Comparison of ENCODE assay signal across 8 cellular contexts in genomic region chr10:87092356-87092860, GRCh38. TPM values are rescaled to one million over a fixed set of nuclear protein-coding genes. Genes with fewer than 3 reads are reported as not detected.
A peak's percentile ranks its signal among the peaks of the same experiment; 100 is the strongest.
DNase-seq lines count a peak whose midpoint lies in the region; ATAC-seq and TF ChIP-seq lines count a peak whose summit lies in the region.

No MANE protein-coding gene starts in this region.

- H3K27ac ChIP-seq in ACC112 (ENCODE audit: low read depth, low read length) (peak overlapping the region; percentile 75), brain microvascular endothelial cell (peak overlapping the region; percentile 79), left lung (peak overlapping the region; percentile 95 to 98), tibial artery (peak overlapping the region; percentile 96 to 99)

- H2AFZ ChIP-seq in ACC112 (ENCODE audit: low read length, unreplicated experiment), result no peak overlapping the region

- in situ Hi-C loops in brain microvascular endothelial cell (cut with HindIII; ENCODE audit: low pct_ligation_motif_present, low sequenced_read_pairs), result no loop called here

- H3K27ac Mint-ChIP-seq in HFFc6, result peak overlapping the region; percentile 88

- peak overlapping the region; percentile 90 for H3K4me3 Mint-ChIP-seq in HFFc6

- H3K4me1 ChIP-seq in ACC112 (ENCODE audit: control insufficient read depth, insufficient read depth, low read length, unreplicated experiment) (peaks cover 21% of the 10 kb centered on the region), left lung (peaks cover 6 to 68% of the 10 kb centered on the region in 2 donors), tibial artery (peaks cover 0 to 59% (median 14%) of the 10 kb centered on the region in 4 donors)

- peaks cover 52% of the 10 kb centered on the region for H3K4me1 Mint-ChIP-seq in HFFc6 (ENCODE audit: low read depth)

- H3K4me3 ChIP-seq in ACC112 (ENCODE audit: low read depth, low read length), result peak overlapping the region; percentile 89
- H3K4me3 ChIP-seq in brain microvascular endothelial cell (ENCODE audit: low read depth, low read length), result peak overlapping the region; percentile 78
- H3K4me3 ChIP-seq in left lung, result peak overlapping the region; percentile 54 to 73
- H3K4me3 ChIP-seq in tibial artery, result peak overlapping the region; percentile 85 to 94

- H3K9me3 ChIP-seq in left lung (no peaks in the 10 kb centered on the region), tibial artery (no peaks in the 10 kb centered on the region)

- ATAC-seq in left lung, result no peak
- ATAC-seq in GM21367 (IDR thresholded peaks at IDR 0.05; ENCODE audit: unreplicated experiment), result no peak

- DNase-seq in HFFc6 (peak; percentile 74), brain microvascular endothelial cell (peak; percentile 23), left lung (no peak), tibial artery (no peak), putamen (ENCODE audit: low spot score) (no peak), NOMO-1 (lab: John Stamatoyannopoulos, UW; ENCODE audit: unreplicated experiment in 2 of 2) (no peak)

- intact Hi-C loops in left lung (cut with DNase I), result no loop called here
- intact Hi-C loops in tibial artery (cut with DNase I; ENCODE audit: low total_unique reads), result loop anchor here (10.0 kb wide), 2 partner anchors 128 to 398 kb away; partner anchors contain the start of gene ADIRF

- peaks cover 76% of the 10 kb centered on the region for H3K79me2 ChIP-seq in ACC112 (ENCODE audit: control insufficient read depth, insufficient read depth, low read length, unreplicated experiment)

- H3K27me3 Mint-ChIP-seq in HFFc6 (ENCODE audit: insufficient read depth), result no peaks in the 10 kb centered on the region; the same call in 1 of the 2 replicates

- peaks cover 31% of the 10 kb centered on the region for H3K36me3 Mint-ChIP-seq in HFFc6 (ENCODE audit: low read depth)

- no peaks in the 10 kb centered on the region for H3K9me3 Mint-ChIP-seq in HFFc6

- no peak for TF ChIP-seq CTCF in HFFc6 (IDR thresholded peaks at IDR 0.05)
- no peak for TF ChIP-seq CTCF in brain microvascular endothelial cell (IDR thresholded peaks at IDR 0.05; ENCODE audit: low read depth, low read length, missing control alignments)
- no peak for TF ChIP-seq CTCF in left lung (IDR thresholded peaks at IDR 0.05)
- TF ChIP-seq CTCF in tibial artery (IDR thresholded peaks at IDR 0.05), result no peak

- peaks cover 10% of the 10 kb centered on the region; the same call in 1 of the 2 replicates for H3K36me3 ChIP-seq in ACC112 (ENCODE audit: insufficient read depth, low read length)
- no peaks in the 10 kb centered on the region for H3K36me3 ChIP-seq in brain microvascular endothelial cell (replicated peaks)
- H3K36me3 ChIP-seq in left lung, result peaks cover 0 to 7% of the 10 kb centered on the region in 2 donors
- H3K36me3 ChIP-seq in tibial artery, result no peaks in the 10 kb centered on the region

- no peaks in the 10 kb centered on the region for H3K27me3 ChIP-seq in ACC112 (ENCODE audit: insufficient read depth, low read length)
- no peaks in the 10 kb centered on the region for H3K27me3 ChIP-seq in brain microvascular endothelial cell (replicated peaks)
- H3K27me3 ChIP-seq in left lung, result no peaks in the 10 kb centered on the region
- no peaks in the 10 kb centered on the region for H3K27me3 ChIP-seq in tibial artery

RNA-seq across cellular contexts. Expression of gene GLUD1, which starts 2.2 kb away (rescaled TPM):
- total RNA-seq in HFFc6 (2021; fragmentation: NEBNext Ultra II Directional; extraction: Animal tissue kit (Norgen Biotek cat#: 25700)), result 100 to 1,000 TPM; 108 to 130 (median 118) TPM
- total RNA-seq in left lung, result 100 to 1,000 TPM in 1 of 2 donors, 10 to 100 TPM in 1; 92.2 to 126 TPM

RNA-seq across cellular contexts. Expression of gene SHLD2, which starts 2.6 kb away (rescaled TPM):
- total RNA-seq in HFFc6 (2021; fragmentation: NEBNext Ultra II Directional; extraction: Animal tissue kit (Norgen Biotek cat#: 25700)), result 10 to 100 TPM; 17.1 to 24.3 (median 21.1) TPM
- 10 to 100 TPM; 24.9 to 34.4 TPM for total RNA-seq in left lung

Comparison
In these comparisons a context has a peak if more than half of its experiments do, and no peak if none do; other contexts are left out.
1. DNase-seq: peak in HFFc6 (single experiment) and brain microvascular endothelial cell (single experiment); none in left lung (0 of 2), tibial artery (0 of 2), putamen (single experiment) and NOMO-1 (0 of 2).
2. Peak in every context shown above with its lines, with median percentiles within 50 percentile points of each other: H3K27ac ChIP-seq and H3K4me3 ChIP-seq.